ENCODE assay signal across 8 cellular contexts in genomic region chr10:21242915-21243314, GRCh38.
"Had no signal": no experiment of that assay in that cellular context is flagged by ENCODE, and none has a peak within 500 bp of the region (broad histone marks: within the 10 kb centered on the region; RNA-seq: fewer than 3 reads in every experiment).

No MANE protein-coding gene starts in this region.

- H3K4me3 ChIP-seq: GM23248 had no signal

- H3K4me3 Mint-ChIP-seq: HFFc6, IgD-negative memory B cell had no signal

- H3K27me3 Mint-ChIP-seq: IgD-negative memory B cell had no signal

- H3K36me3 Mint-ChIP-seq: IgD-negative memory B cell had no signal

- ATAC-seq: HepG2 had no signal

- H3K9me3 Mint-ChIP-seq: HFFc6 had no signal

- H3K27ac Mint-ChIP-seq: HFFc6, IgD-negative memory B cell had no signal

- H3K4me1 Mint-ChIP-seq: IgD-negative memory B cell had no signal

- H3K9ac ChIP-seq: GM23248 had no signal

- H3K27ac ChIP-seq: GM23248, HL-60 had no signal

- DNase-seq: GM23248, GOT3, H7, HCEC 1CT, HFFc6 had no signal
